Comparison of ENCODE assay signal across 9 cellular contexts in genomic region chr19:35213678-35214632, GRCh38. TPM values are rescaled to one million over a fixed set of nuclear protein-coding genes. Genes with fewer than 3 reads are reported as not detected.
DNase-seq lines count a peak whose midpoint lies in the region; ATAC-seq and TF ChIP-seq lines count a peak whose summit lies in the region.
"Had no signal": no experiment of that assay in that cellular context is flagged by ENCODE, and none has a peak within 500 bp of the region (broad histone marks: within the 10 kb centered on the region; RNA-seq: fewer than 3 reads in every experiment).

No MANE protein-coding gene starts in this region.

- H3K27me3 ChIP-seq in OCI-LY3 (ENCODE audit: low read depth, low read length) (no peaks in the 10 kb centered on the region), skeletal muscle satellite cell (ENCODE audit: control insufficient read depth, insufficient read depth, low read length) (peaks cover 5% of the 10 kb centered on the region)

- no peaks in the 10 kb centered on the region for H4K20me1 ChIP-seq in OCI-LY3 (ENCODE audit: insufficient read depth, low read length)

- H3K4me3 ChIP-seq in OCI-LY3 (ENCODE audit: low read length) (peak overlapping the region; percentile 43), skeletal muscle satellite cell (ENCODE audit: low read length) (no peak overlapping the region)

- H3K36me3 ChIP-seq in OCI-LY3 (replicated peaks; ENCODE audit: low read depth, low read length) (no peaks in the 10 kb centered on the region), skeletal muscle satellite cell (ENCODE audit: insufficient read depth, low read length) (no peaks in the 10 kb centered on the region)

- peak overlapping the region; percentile 16; the same call in 1 of the 2 replicates for H3K9ac ChIP-seq in OCI-LY3 (ENCODE audit: low read length)
- no peak overlapping the region for H3K9ac ChIP-seq in skeletal muscle satellite cell (ENCODE audit: low read depth, low read length)

- H3K9me3 Mint-ChIP-seq in activated T-cell treated with anti-CD3 and anti-CD28 coated beads, Interleukin-2, amount 50 U/mL, for 24 hours, result peaks cover 13% of the 10 kb centered on the region

- no peak overlapping the region for H2AFZ ChIP-seq in OCI-LY3 (ENCODE audit: low read depth, low read length)

- H3K79me2 ChIP-seq in OCI-LY3 (ENCODE audit: low read length), result no peaks in the 10 kb centered on the region

- H3K9me3 ChIP-seq in OCI-LY3 (ENCODE audit: insufficient read depth, low read length) (0 out of 2 replicates have a peak, but pooled peaks cover under 1% of the 10 kb centered on the region), skeletal muscle satellite cell (replicated peaks; ENCODE audit: low read length) (no peaks in the 10 kb centered on the region)

- peaks cover 74% of the 10 kb centered on the region for H3K4me1 Mint-ChIP-seq in activated T-cell treated with anti-CD3 and anti-CD28 coated beads, Interleukin-2, amount 50 U/mL, for 24 hours (ENCODE audit: low read depth)

- H3K4me1 ChIP-seq in OCI-LY3 (ENCODE audit: low read length) (peaks cover 46% of the 10 kb centered on the region), skeletal muscle satellite cell (ENCODE audit: control insufficient read depth, insufficient read depth, low read length) (peaks cover 2% of the 10 kb centered on the region)

- TF ChIP-seq CTCF in OCI-LY3 (IDR thresholded peaks at IDR 0.05; ENCODE audit: low read depth, low read length), result no peak

- ATAC-seq in GM18867 (IDR thresholded peaks at IDR 0.05; ENCODE audit: unreplicated experiment) (peak; percentile 75), HG03280 (IDR thresholded peaks at IDR 0.05; ENCODE audit: unreplicated experiment) (no peak)

- H3K36me3 Mint-ChIP-seq in activated T-cell treated with anti-CD3 and anti-CD28 coated beads, Interleukin-2, amount 50 U/mL, for 24 hours (ENCODE audit: low read depth), result no peaks in the 10 kb centered on the region
- H3K36me3 Mint-ChIP-seq: mesothelial cell of epicardium had no signal

- H3K4me2 ChIP-seq in OCI-LY3 (ENCODE audit: low read length), result peak overlapping the region; percentile 71
- peak overlapping the region; percentile 41 for H3K4me2 ChIP-seq in skeletal muscle satellite cell (ENCODE audit: low read length)

- peak overlapping the region; percentile 61 for H3K4me3 Mint-ChIP-seq in activated T-cell treated with anti-CD3 and anti-CD28 coated beads, Interleukin-2, amount 50 U/mL, for 24 hours
- H3K4me3 Mint-ChIP-seq: mesothelial cell of epicardium had no signal

- peak overlapping the region; percentile 96 for H3K27ac Mint-ChIP-seq in activated T-cell treated with anti-CD3 and anti-CD28 coated beads, Interleukin-2, amount 50 U/mL, for 24 hours
- H3K27ac Mint-ChIP-seq: mesothelial cell of epicardium had no signal

- peak; percentile 39 for DNase-seq in HS-5 (ENCODE audit: low read depth)
- peak; percentile 76 for DNase-seq in activated T-cell treated with anti-CD3 and anti-CD28 coated beads, Interleukin-2, amount 50 U/mL, for 24 hours
- DNase-seq in fibroblast of the conjunctiva (ENCODE audit: low read depth), result peak; percentile 16
- no peak for DNase-seq in DMS114 treated with DMSO at 0.1 percent for 48 hours (lab: John Stamatoyannopoulos, UW; ENCODE audit: unreplicated experiment)

- no peaks in the 10 kb centered on the region for H3K27me3 Mint-ChIP-seq in activated T-cell treated with anti-CD3 and anti-CD28 coated beads, Interleukin-2, amount 50 U/mL, for 24 hours

- H3K27ac ChIP-seq in OCI-LY3 (ENCODE audit: low read length), result peak overlapping the region; percentile 33

RNA-seq across cellular contexts. Expression of gene FAM187B, which starts 14.6 kb away (rescaled TPM):
- not detected in 2 replicates for total RNA-seq in skeletal muscle satellite cell (2012; rRNA removed)
- total RNA-seq: mesothelial cell of epicardium had no signal

RNA-seq across cellular contexts. Expression of gene LSR, which starts 34.8 kb away (rescaled TPM):
- 0.87 and 1.3 TPM in 2 replicates for total RNA-seq in skeletal muscle satellite cell (2012; rRNA removed)

RNA-seq across cellular contexts. Expression of gene USF2, which starts 54.8 kb away (rescaled TPM):
- total RNA-seq in skeletal muscle satellite cell (2012; rRNA removed), result 41.6 and 50.2 TPM in 2 replicates

RNA-seq across cellular contexts. Expression of gene FXYD5, which starts 59.4 kb away (rescaled TPM):
- total RNA-seq in skeletal muscle satellite cell (2012; rRNA removed), result 35.5 and 50.0 TPM in 2 replicates
